ENCODE assay signal across 2 cellular contexts in genomic region chr17:47432240-47432639, GRCh38.
DNase-seq lines count a peak whose midpoint lies in the region; ATAC-seq, FAIRE-seq and TF ChIP-seq lines count a peak whose summit lies in the region.
"Not testable (repeated sequence)": the region's sequence is repeated elsewhere in the genome, so short reads cannot be mapped to it uniquely, and the experiment has no call there.

No MANE protein-coding gene starts in this region.

- POLR2A ChIA-PET in A549 (lab: Yijun Ruan, JAX); HEK293 (lab: Yijun Ruan, JAX): not testable (repeated sequence)

- not testable (repeated sequence) for ATAC-seq in A549

- H3K4me2 ChIP-seq in A549: not testable (repeated sequence)

- CTCF ChIA-PET in A549 (lab: Yijun Ruan, JAX); HEK293 (lab: Yijun Ruan, JAX): not testable (repeated sequence)

- H3K4me3 ChIP-seq in A549; HEK293 (ENCODE audit: low read depth, low read length): not testable (repeated sequence)

- not testable (repeated sequence) for TF ChIP-seq CTCF in A549 (IDR thresholded peaks at IDR 0.05); HEK293 (tag by site-specific recombination; IDR thresholded peaks at IDR 0.05)

- FAIRE-seq in A549 (lab: Jason Lieb, UNC): not testable (repeated sequence)

- TF ChIP-seq RAD21 in A549 (conservative IDR thresholded peaks at IDR 0.05 in 1 of 2, IDR thresholded peaks at IDR 0.05 in 1 of 2): not testable (repeated sequence)

- H3K36me3 ChIP-seq in HEK293 (ENCODE audit: control insufficient read depth in 2 of 2, insufficient read depth in 1 of 2, low read length in 2 of 2): not testable (repeated sequence)

- DNase-seq in A549 (ENCODE audit: low read depth in 1 of 2, low spot score in 1 of 2): not testable (repeated sequence)

- not testable (repeated sequence) for H3K9me3 ChIP-seq in A549; HEK293 (ENCODE audit: control insufficient read depth, insufficient read depth, low read depth, low read length)

- 95% methylated on average over 9 of the region's 9 CpGs for WGBS in A549 (ENCODE audit: missing lambda C conversion rate)

- TF ChIP-seq EP300 in A549 (IDR thresholded peaks at IDR 0.05): not testable (repeated sequence)

- H3K4me1 ChIP-seq in A549: peaks cover 14% of the 10 kb centered on the region
- H3K4me1 ChIP-seq in HEK293 (ENCODE audit: control insufficient read depth, insufficient read depth, low read length): not testable (repeated sequence)

- not testable (repeated sequence) for TF ChIP-seq POLR2A in A549 (IDR thresholded peaks at IDR 0.05; ENCODE audit: low read length)

- H3K27ac ChIP-seq in A549; HEK293 (ENCODE audit: extremely low read depth, low read depth, low read length): not testable (repeated sequence)

TF ChIP-seq in A549, 52 proteins besides CTCF, POLR2A, EP300 and RAD21:
- TF ChIP-seq ZC3H11A (IDR thresholded peaks at IDR 0.05): peak; percentile 89
TF ChIP-seq in A549: peak in this region for 1; not testable (repeated sequence) for 51.

TF ChIP-seq in HEK293, 187 proteins besides CTCF, POLR2A, EP300 and RAD21 (continues in another document):
- TF ChIP-seq ZNF664 (tag by site-specific recombination; IDR thresholded peaks at IDR 0.05) (peak; percentile 79), ZFP37 (tag by site-specific recombination; IDR thresholded peaks at IDR 0.05) (0 out of 2 replicates have a peak, but pooled peaks have one; percentile 46), ZNF791 (tag by site-specific recombination; IDR thresholded peaks at IDR 0.05) (0 out of 2 replicates have a peak, but pooled peaks have one; percentile 26), ZBTB8A (tag by site-specific recombination; IDR thresholded peaks at IDR 0.05) (peak; percentile 70; the same call in 1 of the 2 replicates), ZNF510 (tag by site-specific recombination; IDR thresholded peaks at IDR 0.05; ENCODE audit: insufficient replicate concordance) (peak; percentile 85), ZNF623 (tag by site-specific recombination; IDR thresholded peaks at IDR 0.05) (peak; percentile 79), ZNF629 (tag by site-specific recombination; IDR thresholded peaks at IDR 0.05) (peak; percentile 62; the same call in 1 of the 2 replicates), ZNF292 (tag by site-specific recombination; IDR thresholded peaks at IDR 0.05; ENCODE audit: borderline replicate concordance, low read depth) (0 out of 2 replicates have a peak, but pooled peaks have one; percentile 54), ZNF433 (tag by site-specific recombination; IDR thresholded peaks at IDR 0.05; ENCODE audit: low read depth) (peak; percentile 45), ZNF19 (tag by site-specific recombination; IDR thresholded peaks at IDR 0.05; ENCODE audit: low read depth) (0 out of 2 replicates have a peak, but pooled peaks have one; percentile 56), ZNF530 (tag by site-specific recombination; IDR thresholded peaks at IDR 0.05; ENCODE audit: low read depth) (0 out of 2 replicates have a peak, but pooled peaks have one; percentile 28), ZBTB11 (tag by site-specific recombination; conservative IDR thresholded peaks at IDR 0.05; ENCODE audit: low read depth) (peak; percentile 80), ZBTB21 (tag by site-specific recombination; IDR thresholded peaks at IDR 0.05) (peak; percentile 46; the same call in 1 of the 2 replicates), ZNF426 (tag by site-specific recombination; IDR thresholded peaks at IDR 0.05) (peak; percentile 90), ZNF140 (tag by site-specific recombination; IDR thresholded peaks at IDR 0.05) (peak; percentile 72; the same call in 1 of the 2 replicates), ZNF394 (tag by site-specific recombination; IDR thresholded peaks at IDR 0.05; ENCODE audit: borderline replicate concordance) (peak; percentile 95), ZNF555 (tag by site-specific recombination; conservative IDR thresholded peaks at IDR 0.05) (peak; percentile 83), ZNF560 (tag by site-specific recombination; IDR thresholded peaks at IDR 0.05; ENCODE audit: borderline replicate concordance) (peak; percentile 82; the same call in 1 of the 2 replicates), ZNF518A (tag by site-specific recombination; conservative IDR thresholded peaks at IDR 0.05; ENCODE audit: low read depth) (peak; percentile 92), ZNF223 (tag by site-specific recombination; IDR thresholded peaks at IDR 0.05) (0 out of 2 replicates have a peak, but pooled peaks have one; percentile 40), ZNF501 (tag by site-specific recombination; IDR thresholded peaks at IDR 0.05) (0 out of 2 replicates have a peak, but pooled peaks have one; percentile 32), ZNF266 (tag by site-specific recombination; IDR thresholded peaks at IDR 0.05; ENCODE audit: low read depth) (0 out of 2 replicates have a peak, but pooled peaks have one; percentile 57), ZNF558 (tag by site-specific recombination; IDR thresholded peaks at IDR 0.05) (peak; percentile 73; the same call in 1 of the 2 replicates), ZNF654 (tag by site-specific recombination; IDR thresholded peaks at IDR 0.05; ENCODE audit: low read depth) (peak; percentile 36)
